20 cellular contexts compared by ENCODE assay signal in genomic region chr6:73624896-73625295, GRCh38.
"Had no signal": no experiment of that assay in that cellular context is flagged by ENCODE, and none has a peak within 500 bp of the region (broad histone marks: within the 10 kb centered on the region; RNA-seq: fewer than 3 reads in every experiment).

No MANE protein-coding gene starts in this region.

- ATAC-seq: activated CD8-positive, alpha-beta memory T cell treated with anti-CD3 and anti-CD28 coated beads, Interleukin-2, amount 10 ng/mL, durations not matched to agents 7 days and 5 days; activated CD8-positive, alpha-beta T cell treated with anti-CD3 and anti-CD28 coated beads for 36 hours; heart right ventricle; left cardiac atrium; natural killer cell; upper lobe of right lung had no signal

- DNase-seq: activated CD4-positive, alpha-beta T cell treated with anti-CD3 and anti-CD28 coated beads, Interleukin-2, amount 10 ng/mL, durations not matched to agents 7 days and 5 days; activated CD4-positive, CD25-positive, alpha-beta regulatory T cell treated with anti-CD3 and anti-CD28 coated beads, Interleukin-2, amount 50 U/mL, for 72 hours; activated CD8-positive, alpha-beta memory T cell treated with anti-CD3 and anti-CD28 coated beads, Interleukin-2, amount 10 ng/mL, durations not matched to agents 7 days and 5 days; activated CD8-positive, alpha-beta T cell treated with anti-CD3 and anti-CD28 coated beads for 36 hours; activated gamma-delta T cell treated with Interleukin-2 at 50 U/mL for 16 hours; anterior cingulate cortex; caudate nucleus; effector CD4-positive, alpha-beta T cell; foreskin fibroblast; heart right ventricle; islet precursor cell; left cardiac atrium; midbrain; natural killer cell; retina; stimulated activated CD4-positive, alpha-beta T cell treated with anti-CD3 and anti-CD28 coated beads, Interleukin-4, amount 100 ng/mL, for 24 hours; substantia nigra; thyroid gland; upper lobe of right lung; WERI-Rb-1 had no signal
